Comparison of ENCODE assay signal across 12 cellular contexts in the genomic region with DNA sequence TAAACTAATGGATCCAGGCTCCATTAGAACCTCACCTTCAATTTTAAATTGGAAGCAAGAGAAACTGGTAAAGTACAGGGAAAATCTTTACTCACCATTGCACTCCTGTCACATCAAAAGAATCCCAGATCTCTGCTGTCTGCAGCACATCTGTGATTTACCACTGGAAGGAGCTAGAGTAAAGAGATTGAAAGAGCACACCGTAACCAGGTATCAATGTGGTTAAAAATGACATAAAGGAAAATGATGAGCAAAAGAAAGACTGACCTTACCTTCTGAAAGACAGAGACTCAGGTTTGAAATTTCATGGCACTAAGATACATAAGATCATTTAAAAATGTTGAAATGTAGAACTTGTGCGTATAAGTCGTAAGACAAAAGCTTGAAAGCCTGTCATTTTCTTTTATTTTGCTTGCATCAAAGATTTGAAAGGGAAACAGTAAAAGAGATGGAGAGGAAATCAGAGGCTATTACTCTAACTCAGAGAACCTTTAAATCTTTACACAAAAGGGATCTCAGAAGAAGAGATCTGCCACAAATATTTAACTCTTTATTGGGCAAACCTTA.
DNase-seq lines count a peak whose midpoint lies in the region; ATAC-seq, FAIRE-seq and TF ChIP-seq lines count a peak whose summit lies in the region.
"Had no signal": no experiment of that assay in that cellular context is flagged by ENCODE, and none has a peak within 500 bp of the region (broad histone marks: within the 10 kb centered on the region; RNA-seq: fewer than 3 reads in every experiment).

No MANE protein-coding gene starts in this region.

- TF ChIP-seq POLR2A in HepG2 (IDR thresholded peaks at IDR 0.05; ENCODE audit: insufficient read depth in 1 of 2, low read depth in 2 of 2, low read length in 2 of 2) (no peak), right lobe of liver (IDR thresholded peaks at IDR 0.05) (no peak)

- TF ChIP-seq CTCF in HepG2 (CRISPR knock-in tag; IDR thresholded peaks at IDR 0.05) (0 out of 2 replicates have a peak, but pooled peaks have one; percentile 16), right lobe of liver (IDR thresholded peaks at IDR 0.05) (peak in 1 of 4 donors; percentile 15), pancreas (IDR thresholded peaks at IDR 0.05) (no peak)

- no peaks in the 10 kb centered on the region for H3K36me3 ChIP-seq in HepG2 (replicated peaks in 1 of 2; ENCODE audit: control insufficient read depth in 1 of 2, insufficient read depth in 2 of 2, low read length in 2 of 2)
- no peaks in the 10 kb centered on the region for H3K36me3 ChIP-seq in right lobe of liver
- H3K36me3 ChIP-seq in pancreas: no peaks in the 10 kb centered on the region

- no TSS peak for BruUV-seq in HepG2 (replicated peaks; lab: Mats Ljungman, UMichigan)

- ATAC-seq in HepG2: no peak
- no peak for ATAC-seq in right lobe of liver
- no peak for ATAC-seq in left lobe of liver
- no peak for ATAC-seq in HG03108 (IDR thresholded peaks at IDR 0.05; ENCODE audit: unreplicated experiment)
- no peak for ATAC-seq in pancreas

- intact Hi-C loops in HepG2 (cut with micrococcal nuclease; ENCODE audit: unreplicated experiment): no loop called here
- intact Hi-C loops in right lobe of liver (cut with DNase I): no loop called here
- intact Hi-C loops in pancreas (cut with DNase I): no loop called here

- CTCF ChIA-PET in HepG2 (lab: Yijun Ruan, JAX; ENCODE audit: low intra/inter-chr PET ratio, low total read pairs): no interaction called here

- POLR2A ChIA-PET in HepG2 (lab: Yijun Ruan, JAX): no interaction called here

- TF ChIP-seq EP300 in HepG2 (IDR thresholded peaks at IDR 0.05; ENCODE audit: low read depth in 2 of 2, low read length in 2 of 2) (no peak), HepG2 (CRISPR knock-in tag; IDR thresholded peaks at IDR 0.05; ENCODE audit: borderline replicate concordance) (no peak)

- H3K27me3 ChIP-seq in HepG2 (ENCODE audit: control insufficient read depth in 1 of 2, insufficient read depth in 2 of 2, low read length in 2 of 2) (no peaks in the 10 kb centered on the region), right lobe of liver (no peaks in the 10 kb centered on the region), pancreas (no peaks in the 10 kb centered on the region)

- in situ Hi-C loops in HepG2 (cut with HindIII; ENCODE audit: extremely low pct_ligation_motif_present, low pct_unique_long_range_greater_than_20kb): no loop called here

- H3K4me1 ChIP-seq in HepG2 (ENCODE audit: insufficient read depth, low read length) (no peaks in the 10 kb centered on the region), right lobe of liver (no peaks in the 10 kb centered on the region), pancreas (no peaks in the 10 kb centered on the region)

- DNase-seq in HepG2 (ENCODE audit: low spot score) (no peak), right lobe of liver (no peak), SW480 (ENCODE audit: low spot score) (peak; percentile 23), iPS-NIHi11 (ENCODE audit: low spot score) (peak; percentile 29), left lobe of liver (ENCODE audit: low spot score) (no peak), pancreas (no peak), germinal center (ENCODE audit: low spot score) (no peak)
- DNase-seq: activated CD8-positive, alpha-beta memory T cell treated with anti-CD3 and anti-CD28 coated beads, Interleukin-2, amount 50 U/mL, for 4 hours; CD4-positive, alpha-beta memory T cell; NCI-H1436 treated with DMSO at 0.1 percent for 48 hours had no signal

- H3K27ac ChIP-seq in HepG2 (ENCODE audit: extremely low read length, insufficient read depth, low read length) (no peak overlapping the region), right lobe of liver (no peak overlapping the region), pancreas (no peak overlapping the region)
- H3K27ac ChIP-seq: SK-N-MC had no signal

- no peak overlapping the region for H3K9ac ChIP-seq in HepG2 (ENCODE audit: insufficient read depth, low read depth, low read length)

- WGBS in HepG2 (ENCODE audit: low lambda C conversion rate): 4% methylated on average over 3 of the region's 3 CpGs
- 42% methylated on average over 3 of the region's 3 CpGs for WGBS in right lobe of liver (ENCODE audit: insufficient coverage, low coverage, low lambda C conversion rate, missing lambda C conversion rate)
- WGBS in pancreas, 2 donors: 38 to 39% methylated on average over 3 of the region's 3 CpGs

- no peak overlapping the region for H3K4me2 ChIP-seq in HepG2 (ENCODE audit: low read depth, low read length)

- H3K79me2 ChIP-seq in HepG2 (ENCODE audit: insufficient read depth, low read length): no peaks in the 10 kb centered on the region

- no peaks in the 10 kb centered on the region for H4K20me1 ChIP-seq in HepG2 (ENCODE audit: insufficient read depth, low read length)

- peaks cover 15% of the 10 kb centered on the region for H3K9me3 ChIP-seq in HepG2 (ENCODE audit: low read length)
- no peaks in the 10 kb centered on the region for H3K9me3 ChIP-seq in right lobe of liver
- H3K9me3 ChIP-seq in pancreas: no peaks in the 10 kb centered on the region

- no peak for TF ChIP-seq RAD21 in HepG2 (CRISPR knock-in tag; IDR thresholded peaks at IDR 0.05)

- FAIRE-seq in HepG2 (lab: Jason Lieb, UNC) (no peak), pancreas (lab: Jason Lieb, UNC) (no peak)

- no peak overlapping the region for H2AFZ ChIP-seq in HepG2 (ENCODE audit: low read length)

- H3K4me3 ChIP-seq in HepG2 (replicated peaks in 1 of 3; ENCODE audit: insufficient read depth in 1 of 3, low read depth in 2 of 3, low read length in 3 of 3): no peak overlapping the region
- H3K4me3 ChIP-seq in right lobe of liver: no peak overlapping the region
- H3K4me3 ChIP-seq in pancreas: no peak overlapping the region
- H3K4me3 ChIP-seq: SK-N-MC had no signal

TF ChIP-seq in HepG2, 621 proteins besides CTCF, POLR2A, EP300 and RAD21:
- TF ChIP-seq STAG1 (CRISPR knock-in tag; IDR thresholded peaks at IDR 0.05) (peak; percentile 52), ZBTB1 (CRISPR knock-in tag; IDR thresholded peaks at IDR 0.05; ENCODE audit: borderline replicate concordance) (no peak)
- TF ChIP-seq, protein P1, sequence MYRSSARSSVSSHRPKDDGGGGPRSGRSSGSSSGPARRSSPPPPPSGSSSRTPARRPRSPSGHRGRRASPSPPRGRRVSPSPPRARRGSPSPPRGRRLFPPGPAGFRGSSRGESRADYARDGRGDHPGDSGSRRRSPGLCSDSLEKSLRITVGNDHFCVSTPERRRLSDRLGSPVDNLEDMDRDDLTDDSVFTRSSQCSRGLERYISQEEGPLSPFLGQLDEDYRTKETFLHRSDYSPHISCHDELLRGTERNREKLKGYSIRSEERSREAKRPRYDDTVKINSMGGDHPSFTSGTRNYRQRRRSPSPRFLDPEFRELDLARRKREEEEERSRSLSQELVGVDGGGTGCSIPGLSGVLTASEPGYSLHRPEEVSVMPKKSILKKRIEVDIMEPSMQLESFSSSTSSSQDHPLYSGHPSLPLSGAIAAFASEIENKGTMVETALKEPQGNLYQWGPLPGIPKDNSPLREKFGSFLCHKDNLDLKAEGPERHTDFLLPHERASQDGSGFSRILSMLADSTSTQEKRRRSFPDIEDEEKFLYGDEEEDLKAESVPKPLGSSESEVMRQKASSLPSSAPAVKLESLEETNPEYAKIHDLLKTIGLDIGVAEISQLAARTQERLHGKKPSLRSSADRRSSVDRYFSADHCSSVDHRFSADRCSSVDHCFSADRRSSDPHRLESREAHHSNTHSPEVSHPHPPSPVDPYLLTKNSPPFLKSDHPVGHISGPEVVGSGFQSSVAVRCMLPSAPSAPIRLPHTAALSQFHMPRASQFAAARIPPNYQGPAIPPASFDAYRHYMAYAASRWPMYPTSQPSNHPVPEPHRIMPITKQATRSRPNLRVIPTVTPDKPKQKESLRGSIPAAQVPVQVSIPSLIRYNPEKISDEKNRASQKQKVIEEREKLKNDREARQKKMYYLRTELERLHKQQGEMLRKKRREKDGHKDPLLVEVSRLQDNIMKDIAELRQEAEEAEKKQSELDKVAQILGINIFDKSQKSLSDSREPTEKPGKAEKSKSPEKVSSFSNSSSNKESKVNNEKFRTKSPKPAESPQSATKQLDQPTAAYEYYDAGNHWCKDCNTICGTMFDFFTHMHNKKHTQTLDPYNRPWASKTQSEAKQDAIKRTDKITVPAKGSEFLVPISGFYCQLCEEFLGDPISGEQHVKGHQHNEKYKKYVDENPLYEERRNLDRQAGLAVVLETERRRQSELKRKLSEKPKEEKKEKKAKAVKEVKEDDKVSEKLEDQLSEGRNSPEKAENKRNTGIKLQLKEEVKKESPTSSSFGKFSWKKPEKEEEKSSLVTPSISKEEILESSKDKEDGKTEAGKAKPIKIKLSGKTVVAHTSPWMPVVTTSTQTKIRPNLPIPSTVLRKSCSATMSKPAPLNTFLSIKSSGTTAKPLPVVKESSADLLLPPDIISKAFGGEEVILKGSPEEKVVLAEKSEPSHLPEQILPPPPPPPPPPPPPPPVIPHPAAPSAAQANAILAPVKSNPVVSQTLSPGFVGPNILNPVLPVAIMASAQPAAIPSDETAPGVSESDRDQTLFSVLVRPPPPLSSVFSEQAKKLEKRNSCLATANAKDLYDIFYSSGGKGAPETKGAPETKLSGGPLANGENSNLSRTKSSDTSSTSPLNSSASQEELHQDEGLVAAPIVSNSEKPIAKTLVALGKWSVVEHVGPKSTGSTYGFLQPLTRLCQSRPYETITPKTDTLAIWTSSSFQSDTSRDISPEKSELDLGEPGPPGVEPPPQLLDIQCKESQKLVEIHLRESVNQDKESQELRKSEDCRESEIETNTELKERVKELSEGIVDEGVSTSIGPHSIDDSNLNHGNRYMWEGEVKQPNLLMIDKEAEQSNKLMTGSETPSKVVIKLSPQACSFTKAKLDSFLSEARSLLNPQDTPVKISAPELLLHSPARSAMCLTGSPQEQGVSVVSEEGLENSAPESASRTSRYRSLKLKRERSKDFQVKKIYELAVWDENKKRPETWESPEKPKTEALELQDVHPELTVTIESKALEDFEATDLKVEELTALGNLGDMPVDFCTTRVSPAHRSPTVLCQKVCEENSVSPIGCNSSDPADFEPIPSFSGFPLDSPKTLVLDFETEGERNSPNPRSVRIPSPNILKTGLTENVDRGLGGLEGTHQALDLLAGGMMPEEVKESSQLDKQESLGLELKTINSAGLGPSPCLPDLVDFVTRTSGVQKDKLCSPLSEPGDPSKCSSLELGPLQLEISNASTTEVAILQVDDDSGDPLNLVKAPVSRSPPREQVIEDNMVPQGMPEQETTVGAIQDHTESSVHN (CRISPR knock-in tag; IDR thresholded peaks at IDR 0.05): no peak

Comparison
In these comparisons a context has a peak if more than half of its experiments do, and no peak if none do; other contexts are left out.
1. DNase-seq: peak in SW480 (single experiment) and iPS-NIHi11 (single experiment); none in HepG2 (single experiment), right lobe of liver (0 of 3), left lobe of liver (single experiment), pancreas (0 of 6) and germinal center (single experiment).